8 cellular contexts compared by ENCODE assay signal in genomic region chr16:85028638-85029412, GRCh38. TPM values are rescaled to one million over a fixed set of nuclear protein-coding genes. Genes with fewer than 3 reads are reported as not detected.
DNase-seq lines count a peak whose midpoint lies in the region; ATAC-seq and TF ChIP-seq lines count a peak whose summit lies in the region.

No MANE protein-coding gene starts in this region.

- WGBS in SK-N-SH (ENCODE audit: low lambda C conversion rate), result 7% methylated on average over 17 of the region's 17 CpGs

- H3K79me2 ChIP-seq in SK-N-SH (ENCODE audit: insufficient read depth), result peaks cover 7% of the 10 kb centered on the region; the same call in 1 of the 2 replicates

- no peaks in the 10 kb centered on the region for H3K27me3 ChIP-seq in SK-N-SH (ENCODE audit: insufficient read depth)
- peaks cover 18% of the 10 kb centered on the region for H3K27me3 ChIP-seq in iPS-18a (ENCODE audit: control insufficient read depth, insufficient read depth, low read length)

- DNase-seq in Right ventricle myocardium superior, result peak; percentile 53
- DNase-seq in cardiac septum (ENCODE audit: low spot score), result no peak
- no peak for DNase-seq in SK-N-SH
- peak; percentile 67 for DNase-seq in activated naive CD8-positive, alpha-beta T cell treated with anti-CD3 and anti-CD28 coated beads, Interleukin-2, amount 50 U/mL, for 24 hours
- peak; percentile 49 to 53 for DNase-seq in stimulated activated CD4-positive, alpha-beta T cell treated with anti-CD3 and anti-CD28 coated beads, Interleukin-1b, Interleukin-23, amount 100 ng/mL, for 1 hour (ENCODE audit: low read depth in 2 of 2)
- DNase-seq in NCI-H1417 treated with DMSO at 0.1 percent for 48 hours (lab: John Stamatoyannopoulos, UW), result no peak
- DNase-seq in SIG-M5 treated with dmso at 0.1 percent for 504 hours (lab: John Stamatoyannopoulos, UW; ENCODE audit: unreplicated experiment), result no peak

- peaks cover 23% of the 10 kb centered on the region for H3F3A ChIP-seq in SK-N-SH (replicated peaks; ENCODE audit: insufficient read depth)

- no peaks in the 10 kb centered on the region for H3K9me3 Mint-ChIP-seq in activated naive CD8-positive, alpha-beta T cell treated with anti-CD3 and anti-CD28 coated beads, Interleukin-2, amount 50 U/mL, for 24 hours

- H3K36me3 Mint-ChIP-seq in activated naive CD8-positive, alpha-beta T cell treated with anti-CD3 and anti-CD28 coated beads, Interleukin-2, amount 50 U/mL, for 24 hours (ENCODE audit: low read depth), result no peaks in the 10 kb centered on the region

- H2AFZ ChIP-seq in SK-N-SH (ENCODE audit: low read depth), result peak overlapping the region; percentile 65

- H3K27ac ChIP-seq in SK-N-SH (ENCODE audit: low read depth in 2 of 2, low read length in 1 of 2) (peak overlapping the region in 1 of 2 experiments; percentile 84; a peak in 2 of 4 replicates), iPS-18a (ENCODE audit: low read length) (no peak overlapping the region)

- CTCF ChIA-PET in SK-N-SH (lab: Yijun Ruan, JAX), result interaction anchor here (0.6 to 1.8 kb wide), 5 partner anchors 11 to 383 kb away, joined by 3 to 8 read pairs (median 3); no protein-coding TSS in a partner anchor

- H3K4me3 Mint-ChIP-seq in activated naive CD8-positive, alpha-beta T cell treated with anti-CD3 and anti-CD28 coated beads, Interleukin-2, amount 50 U/mL, for 24 hours, result peak overlapping the region; percentile 83

- H3K4me1 ChIP-seq in SK-N-SH (ENCODE audit: control insufficient read depth in 1 of 2, insufficient read depth in 2 of 2, low read depth in 1 of 2, low read length in 1 of 2) (peaks cover 15 to 20% of the 10 kb centered on the region in 2 experiments), iPS-18a (ENCODE audit: control insufficient read depth, low read depth, low read length) (peaks cover 17% of the 10 kb centered on the region)

- H4K20me1 ChIP-seq in SK-N-SH (ENCODE audit: insufficient read depth), result no peaks in the 10 kb centered on the region

- no peak for TF ChIP-seq EP300 in SK-N-SH (IDR thresholded peaks at IDR 0.05; ENCODE audit: borderline replicate concordance in 1 of 2, low read depth in 1 of 2, low read length in 1 of 2)

- peaks cover 44% of the 10 kb centered on the region for H3K4me1 Mint-ChIP-seq in activated naive CD8-positive, alpha-beta T cell treated with anti-CD3 and anti-CD28 coated beads, Interleukin-2, amount 50 U/mL, for 24 hours

- intact Hi-C loops in Right ventricle myocardium superior (cut with DNase I) (loop anchor here (10.0 kb wide), 1 partner anchor 56 kb away; no protein-coding TSS in a partner anchor), cardiac septum (cut with DNase I) (no loop called here)

- H3K36me3 ChIP-seq in SK-N-SH (replicated peaks in 1 of 2; ENCODE audit: control insufficient read depth in 1 of 2, insufficient read depth in 2 of 2, low read length in 1 of 2) (no peaks in the 10 kb centered on the region), iPS-18a (ENCODE audit: control insufficient read depth, low read depth, low read length) (no peaks in the 10 kb centered on the region)

- peak overlapping the region; percentile 63 to 78 for H3K4me3 ChIP-seq in SK-N-SH (ENCODE audit: low read depth in 2 of 2, low read length in 1 of 2)
- H3K4me3 ChIP-seq in iPS-18a (ENCODE audit: low read length), result peak overlapping the region; percentile 79

- no peak for ATAC-seq in Right ventricle myocardium superior (ENCODE audit: poor library complexity)
- ATAC-seq in activated naive CD8-positive, alpha-beta T cell treated with anti-CD3 and anti-CD28 coated beads, Interleukin-2, amount 50 U/mL, for 24 hours, result peak; percentile 91

- H3K9me3 ChIP-seq in SK-N-SH, result no peaks in the 10 kb centered on the region
- H3K9me3 ChIP-seq in iPS-18a (ENCODE audit: control insufficient read depth, low read depth, low read length), result no peaks in the 10 kb centered on the region

- peak overlapping the region; percentile 87 for H3K27ac Mint-ChIP-seq in activated naive CD8-positive, alpha-beta T cell treated with anti-CD3 and anti-CD28 coated beads, Interleukin-2, amount 50 U/mL, for 24 hours

- H3K9me2 ChIP-seq in SK-N-SH, result no peaks in the 10 kb centered on the region

- POLR2A ChIA-PET in SK-N-SH (lab: Yijun Ruan, JAX), result no interaction called here

- no peak for TF ChIP-seq CTCF in SK-N-SH (IDR thresholded peaks at IDR 0.05)

- H3K9ac ChIP-seq in SK-N-SH (peak overlapping the region; percentile 85; the same call in 1 of the 2 replicates), iPS-18a (ENCODE audit: low read length) (no peak overlapping the region)

- no peak for TF ChIP-seq RAD21 in SK-N-SH (IDR thresholded peaks at IDR 0.05; ENCODE audit: low read length)

- peak overlapping the region; percentile 97 for H3K4me2 ChIP-seq in SK-N-SH

- no peaks in the 10 kb centered on the region for H3K27me3 Mint-ChIP-seq in activated naive CD8-positive, alpha-beta T cell treated with anti-CD3 and anti-CD28 coated beads, Interleukin-2, amount 50 U/mL, for 24 hours

TF ChIP-seq in SK-N-SH, 30 proteins besides CTCF, POLR2A, EP300 and RAD21:
- TF ChIP-seq SIN3A (IDR thresholded peaks at IDR 0.05; ENCODE audit: borderline replicate concordance, low read depth, low read length) (0 out of 2 replicates have a peak, but pooled peaks have one; percentile 60), PBX3 (IDR thresholded peaks at IDR 0.05) (peak; percentile 36), RFX5 (IDR thresholded peaks at IDR 0.05; ENCODE audit: low read length) (no peak), ELF1 (IDR thresholded peaks at IDR 0.05) (no peak)

RNA-seq across cellular contexts. Expression of gene KIAA0513, which starts 1.2 kb away (rescaled TPM):
- total RNA-seq in Right ventricle myocardium superior, result 10.4 TPM
- total RNA-seq in cardiac septum, result 8.3 TPM
- 4.8 and 6.5 TPM in 2 replicates for polyA plus RNA-seq in SK-N-SH (2012; rRNA removed)
- polyA plus RNA-seq in SK-N-SH (2012; cell fraction: cytosol; rRNA removed), result 2.8 and 3.9 TPM in 2 replicates
- polyA plus RNA-seq in SK-N-SH (2012; cell fraction: nucleus; rRNA removed), result 6.8 and 7.4 TPM in 2 replicates

RNA-seq across cellular contexts. Expression of gene ZDHHC7, which starts 17.5 kb away (rescaled TPM):
- total RNA-seq in Right ventricle myocardium superior (35.1 TPM), cardiac septum (43.7 TPM)
- polyA plus RNA-seq in SK-N-SH (2012; rRNA removed), result 69.3 and 114 TPM in 2 replicates
- polyA plus RNA-seq in SK-N-SH (2012; cell fraction: cytosol; rRNA removed), result 65.1 and 80.3 TPM in 2 replicates
- polyA plus RNA-seq in SK-N-SH (2012; cell fraction: nucleus; rRNA removed), result 62.2 and 73.3 TPM in 2 replicates

Comparison
In these comparisons a context has a peak if more than half of its experiments do, and no peak if none do; other contexts are left out.
1. DNase-seq: peak in Right ventricle myocardium superior (single experiment), activated naive CD8-positive, alpha-beta T cell treated with anti-CD3 and anti-CD28 coated beads, Interleukin-2, amount 50 U/mL, for 24 hours (single experiment) and stimulated activated CD4-positive, alpha-beta T cell treated with anti-CD3 and anti-CD28 coated beads, Interleukin-1b, Interleukin-23, amount 100 ng/mL, for 1 hour (2 of 2); none in cardiac septum (single experiment), SK-N-SH (single experiment), NCI-H1417 treated with DMSO at 0.1 percent for 48 hours (single experiment) and SIG-M5 treated with dmso at 0.1 percent for 504 hours (single experiment).